In genomic region chr17:32719702-32720101, GRCh38 we compare ENCODE assay signal across 14 cellular contexts.
DNase-seq lines count a peak whose midpoint lies in the region; ATAC-seq and TF ChIP-seq lines count a peak whose summit lies in the region.
"Had no signal": no experiment of that assay in that cellular context is flagged by ENCODE, and none has a peak within 500 bp of the region (broad histone marks: within the 10 kb centered on the region; RNA-seq: fewer than 3 reads in every experiment).

No MANE protein-coding gene starts in this region.

- TF ChIP-seq POLR2A in right lobe of liver (IDR thresholded peaks at IDR 0.05), result no peak
- TF ChIP-seq POLR2A in erythroblast (IDR thresholded peaks at IDR 0.05; ENCODE audit: low read length), result no peak
- TF ChIP-seq POLR2A in sigmoid colon (IDR thresholded peaks at IDR 0.05), result no peak

- H3K27me3 ChIP-seq in dorsolateral prefrontal cortex (no peaks in the 10 kb centered on the region), layer of hippocampus (ENCODE audit: control insufficient read depth, insufficient read depth, low read length) (no peaks in the 10 kb centered on the region), right lobe of liver (no peaks in the 10 kb centered on the region), sigmoid colon (no peaks in the 10 kb centered on the region)

- DNase-seq in dorsolateral prefrontal cortex, result peak in 2 of 10 donors; percentile 32 to 34
- peak; percentile 79 for DNase-seq in putamen (ENCODE audit: low spot score)
- DNase-seq in right lobe of liver, result no peak
- DNase-seq in activated T-cell treated with anti-CD3 and anti-CD28 coated beads for 4 hours, result no peak
- no peak for DNase-seq in erythroblast (lab: John Stamatoyannopoulos, UW)
- DNase-seq in sigmoid colon, result no peak
- DNase-seq: ACHN; Calu3; CD4-positive, alpha-beta T cell; DMS 273 treated with DMSO at 0.1 percent for 48 hours; DMS79; HCEC 1CT had no signal

- H3K36me3 ChIP-seq in right lobe of liver (no peaks in the 10 kb centered on the region), sigmoid colon (no peaks in the 10 kb centered on the region)

- H3K4me1 ChIP-seq in right lobe of liver (no peaks in the 10 kb centered on the region), sigmoid colon (no peaks in the 10 kb centered on the region)

- 80% methylated on average over 1 of the region's 1 CpG for WGBS in right lobe of liver (ENCODE audit: insufficient coverage, low coverage, low lambda C conversion rate, missing lambda C conversion rate)
- WGBS in sigmoid colon, 2 donors, result 86 to 95% methylated on average over 1 of the region's 1 CpG

- no peaks in the 10 kb centered on the region for H3K9me3 ChIP-seq in right lobe of liver
- no peaks in the 10 kb centered on the region for H3K9me3 ChIP-seq in sigmoid colon

- no peak for TF ChIP-seq EP300 in sigmoid colon (IDR thresholded peaks at IDR 0.05)

- ATAC-seq in right lobe of liver, result no peak
- ATAC-seq: GM12878 had no signal

- intact Hi-C loops in dorsolateral prefrontal cortex (cut with DNase I), result no loop called here
- intact Hi-C loops in right lobe of liver (cut with DNase I), result no loop called here
- intact Hi-C loops in sigmoid colon (cut with DNase I), result no loop called here

- no peak overlapping the region for H3K4me3 ChIP-seq in dorsolateral prefrontal cortex
- no peak overlapping the region for H3K4me3 ChIP-seq in right lobe of liver
- no peak overlapping the region for H3K4me3 ChIP-seq in sigmoid colon
- H3K4me3 ChIP-seq: GM12878 had no signal

- TF ChIP-seq CTCF in dorsolateral prefrontal cortex (IDR thresholded peaks at IDR 0.05 in 54 of 56, conservative IDR thresholded peaks at IDR 0.05 in 2 of 56; ENCODE audit: low read depth in 1 of 56, partially characterized antibody in 56 of 56) (peak in 2 of 56 donors; percentile 19 to 22), right lobe of liver (IDR thresholded peaks at IDR 0.05) (no peak), sigmoid colon (IDR thresholded peaks at IDR 0.05) (no peak)

- H3K27ac ChIP-seq in dorsolateral prefrontal cortex (peak overlapping the region in 57 of 59 donors; percentile 8 to 94 (median 78)), layer of hippocampus (ENCODE audit: low read depth, low read length) (peak overlapping the region; percentile 73), right lobe of liver (no peak overlapping the region), sigmoid colon (no peak overlapping the region)

Comparison
In these comparisons a context has a peak if more than half of its experiments do, and no peak if none do; other contexts are left out.
1. H3K27ac ChIP-seq: peak in dorsolateral prefrontal cortex (57 of 59) and layer of hippocampus (single experiment); none in right lobe of liver (0 of 3) and sigmoid colon (0 of 4).